In the genomic region with DNA sequence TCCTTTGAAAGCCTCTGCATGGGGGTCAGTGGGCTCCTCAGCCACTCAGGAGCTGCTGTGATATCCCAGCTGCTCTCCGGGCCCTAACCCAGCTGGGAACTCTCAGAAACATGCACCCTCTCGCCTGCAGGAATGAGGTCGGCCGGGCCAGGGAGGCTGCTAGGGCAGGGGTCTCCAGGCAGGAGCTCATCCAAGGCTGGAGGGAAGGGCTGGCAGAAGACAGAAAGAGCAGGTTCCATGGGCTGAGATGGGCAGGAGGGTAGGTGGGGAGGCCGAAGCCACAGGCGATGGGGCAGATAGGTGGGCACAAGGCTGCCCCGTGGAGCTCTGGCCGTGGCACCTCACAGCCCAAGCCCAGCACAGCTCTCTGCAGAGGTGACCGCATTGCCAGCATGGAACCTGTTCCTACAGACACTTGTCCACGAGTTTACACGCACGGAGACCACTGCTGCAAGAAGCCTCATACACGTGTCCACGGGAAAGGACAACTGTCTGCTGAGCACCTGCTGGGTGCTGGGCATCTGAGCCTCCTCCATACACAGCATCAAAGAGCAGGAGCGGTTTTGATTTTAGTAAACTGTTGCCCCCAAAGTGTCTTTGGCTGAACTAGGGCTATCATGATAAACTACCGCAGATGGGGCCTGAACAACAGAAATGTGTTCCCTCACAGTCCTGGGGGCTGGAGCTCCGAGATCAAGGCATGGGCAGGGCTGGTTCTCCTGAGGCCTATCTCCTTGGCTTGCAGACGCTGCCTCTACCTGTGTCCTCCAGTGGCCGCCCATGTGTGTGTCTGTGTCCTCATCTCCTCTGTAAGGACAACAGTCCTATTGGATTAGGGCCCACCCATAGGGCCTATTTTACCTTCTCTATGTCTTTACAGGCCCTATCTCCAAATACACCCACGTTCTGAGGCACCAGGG, we compare ENCODE assay signal across 23 cellular contexts.
"Had no signal": no experiment of that assay in that cellular context is flagged by ENCODE, and none has a peak within 500 bp of the region (broad histone marks: within the 10 kb centered on the region; RNA-seq: fewer than 3 reads in every experiment).

No MANE protein-coding gene starts in this region.

- H2AFZ ChIP-seq: hepatocyte had no signal

- DNase-seq: caudate nucleus; cerebellar nuclear complex; effector CD4-positive, alpha-beta T cell; foreskin fibroblast; gastrocnemius medialis; kidney glomerular epithelial cell; naive thymus-derived CD8-positive, alpha-beta T cell; psoas muscle; small intestine; stimulated activated CD4-positive, alpha-beta T cell treated with anti-CD3 and anti-CD28 coated beads, Interleukin-15, amount 100 ng/mL, for 24 hours; stimulated activated CD4-positive, alpha-beta T cell treated with anti-CD3 and anti-CD28 coated beads, Interleukin-2, amount 100 ng/mL, for 48 hours; stimulated activated naive B cell treated with anti-CD40 and anti-IgM and Interleukin-4, amounts not matched to agents 10 μg/mL and 1 μg/mL and 100 μg/mL, for 72 hours; uterus had no signal

- H3K27ac ChIP-seq: dorsolateral prefrontal cortex, epithelial cell of prostate, gastrocnemius medialis, hepatocyte, psoas muscle, thoracic aorta, tibial nerve, upper lobe of left lung, uterus had no signal

- H3K27me3 ChIP-seq: hepatocyte, tibial nerve, upper lobe of left lung, uterus had no signal

- H3K36me3 ChIP-seq: gastrocnemius medialis, thoracic aorta, tibial nerve, upper lobe of left lung, uterus had no signal

- H3K4me1 ChIP-seq: gastrocnemius medialis, psoas muscle, tibial nerve, upper lobe of left lung, uterus had no signal

- ATAC-seq: esophagus mucosa; gastrocnemius medialis; naive thymus-derived CD8-positive, alpha-beta T cell; psoas muscle; right cardiac atrium; stimulated activated naive B cell treated with anti-CD40 and anti-IgM and Interleukin-4, amounts not matched to agents 10 μg/mL and 1 μg/mL and 100 μg/mL, for 72 hours had no signal

- FAIRE-seq: colon, islet of Langerhans, small intestine had no signal

- H3K4me3 ChIP-seq: dorsolateral prefrontal cortex, gastrocnemius medialis, hepatocyte, psoas muscle, thoracic aorta, tibial nerve, upper lobe of left lung, uterus had no signal

- H3K9me3 ChIP-seq: gastrocnemius medialis, psoas muscle, thoracic aorta, uterus had no signal

- H3K4me2 ChIP-seq: hepatocyte had no signal

- H3K79me2 ChIP-seq: hepatocyte had no signal
